Comparison of ENCODE assay signal across 8 cellular contexts in genomic region chr19:36687214-36688056, GRCh38. TPM values are rescaled to one million over a fixed set of nuclear protein-coding genes. Genes with fewer than 3 reads are reported as not detected.
DNase-seq lines count a peak whose midpoint lies in the region; ATAC-seq, FAIRE-seq and TF ChIP-seq lines count a peak whose summit lies in the region.

Gene ZNF567, plus strand, starts transcription at chr19:36687612. Its CDS starts 7,256 bp downstream, at chr19:36694868.

- peak within 1 kb of the TSS; percentile 80 for H3K4me3 ChIP-seq in BE2C (ENCODE audit: low read depth, low read length)

- H3K27me3 Mint-ChIP-seq in dendritic cell treated with granulocyte-macrophage colony-stimulating factor and Interleukin-4, amounts not matched to agents 40 ng/mL and 50 ng/mL, for 4 days: no peaks in the 10 kb centered on the region

- ATAC-seq in HG03442 (IDR thresholded peaks at IDR 0.05; ENCODE audit: unreplicated experiment): peak; percentile 93
- peak; percentile 97 for ATAC-seq in left lobe of liver

- H3K4me1 Mint-ChIP-seq in dendritic cell treated with granulocyte-macrophage colony-stimulating factor and Interleukin-4, amounts not matched to agents 40 ng/mL and 50 ng/mL, for 4 days (ENCODE audit: low read depth): peaks cover 29% of the 10 kb centered on the region

- H3K4me1 ChIP-seq in BE2C: no peaks in the 10 kb centered on the region; the same call in 1 of the 2 replicates

- no peak for TF ChIP-seq CTCF in BE2C (IDR thresholded peaks at IDR 0.05; ENCODE audit: low read depth, low read length)

- intact Hi-C loops in dendritic cell treated with granulocyte-macrophage colony-stimulating factor and Interleukin-4, amounts not matched to agents 40 ng/mL and 50 ng/mL, for 4 days (cut with micrococcal nuclease): loop anchor here (1.0 to 5.0 kb wide), 3 partner anchors 21 to 390 kb away; partner anchors contain the start of genes ZNF345, ZNF420 and ZNF461

- FAIRE-seq in GM19239 (lab: Jason Lieb, UNC): peak; percentile 92

- H3K27me3 ChIP-seq in BE2C: no peaks in the 10 kb centered on the region

- H3K9me3 ChIP-seq in BE2C: no peaks in the 10 kb centered on the region; the same call in 1 of the 2 replicates

- peak; percentile 97 for DNase-seq in BE2C
- peak; percentile 90 for DNase-seq in GM19239 (ENCODE audit: insufficient read length, low spot score)
- peak; percentile 95 for DNase-seq in NCI-H526 treated with DMSO at 0.1 percent for 48 hours (lab: John Stamatoyannopoulos, UW)
- peak; percentile 96 for DNase-seq in activated CD4-positive, alpha-beta T cell treated with anti-CD3 and anti-CD28 coated beads, Interleukin-2, amount 50 U/mL, for 1 hour
- peak; percentile 99 for DNase-seq in left lobe of liver (ENCODE audit: low spot score)
- DNase-seq in stimulated activated CD4-positive, alpha-beta T cell treated with anti-CD3 and anti-CD28 coated beads, Interleukin-2, amount 100 ng/mL, for 24 hours: peak; percentile 98 to 99

- H3K36me3 Mint-ChIP-seq in dendritic cell treated with granulocyte-macrophage colony-stimulating factor and Interleukin-4, amounts not matched to agents 40 ng/mL and 50 ng/mL, for 4 days (ENCODE audit: low read depth): peaks cover 89% of the 10 kb centered on the region

- peak within 1 kb of the TSS; percentile 94 for H3K27ac Mint-ChIP-seq in dendritic cell treated with granulocyte-macrophage colony-stimulating factor and Interleukin-4, amounts not matched to agents 40 ng/mL and 50 ng/mL, for 4 days

- H3K9me3 Mint-ChIP-seq in dendritic cell treated with granulocyte-macrophage colony-stimulating factor and Interleukin-4, amounts not matched to agents 40 ng/mL and 50 ng/mL, for 4 days: peaks cover 67% of the 10 kb centered on the region

- peak within 1 kb of the TSS; percentile 99 for H3K4me3 Mint-ChIP-seq in dendritic cell treated with granulocyte-macrophage colony-stimulating factor and Interleukin-4, amounts not matched to agents 40 ng/mL and 50 ng/mL, for 4 days

- peaks cover 31% of the 10 kb centered on the region for H3K36me3 ChIP-seq in BE2C

RNA-seq across cellular contexts. Expression of gene ZNF567, which starts in this region (rescaled TPM):
- polyA plus RNA-seq in BE2C (2012; ENCODE audit: insufficient read depth, insufficient read length, low read depth): 5.9 TPM
- 2.5 TPM for total RNA-seq in left lobe of liver

Comparison
In these comparisons a context has a peak if more than half of its experiments do, and no peak if none do; other contexts are left out.
1. Peak in every context shown above with its lines: DNase-seq, ATAC-seq and H3K4me3 ChIP-seq.